Comparison of ENCODE assay signal across 20 cellular contexts in the genomic region with DNA sequence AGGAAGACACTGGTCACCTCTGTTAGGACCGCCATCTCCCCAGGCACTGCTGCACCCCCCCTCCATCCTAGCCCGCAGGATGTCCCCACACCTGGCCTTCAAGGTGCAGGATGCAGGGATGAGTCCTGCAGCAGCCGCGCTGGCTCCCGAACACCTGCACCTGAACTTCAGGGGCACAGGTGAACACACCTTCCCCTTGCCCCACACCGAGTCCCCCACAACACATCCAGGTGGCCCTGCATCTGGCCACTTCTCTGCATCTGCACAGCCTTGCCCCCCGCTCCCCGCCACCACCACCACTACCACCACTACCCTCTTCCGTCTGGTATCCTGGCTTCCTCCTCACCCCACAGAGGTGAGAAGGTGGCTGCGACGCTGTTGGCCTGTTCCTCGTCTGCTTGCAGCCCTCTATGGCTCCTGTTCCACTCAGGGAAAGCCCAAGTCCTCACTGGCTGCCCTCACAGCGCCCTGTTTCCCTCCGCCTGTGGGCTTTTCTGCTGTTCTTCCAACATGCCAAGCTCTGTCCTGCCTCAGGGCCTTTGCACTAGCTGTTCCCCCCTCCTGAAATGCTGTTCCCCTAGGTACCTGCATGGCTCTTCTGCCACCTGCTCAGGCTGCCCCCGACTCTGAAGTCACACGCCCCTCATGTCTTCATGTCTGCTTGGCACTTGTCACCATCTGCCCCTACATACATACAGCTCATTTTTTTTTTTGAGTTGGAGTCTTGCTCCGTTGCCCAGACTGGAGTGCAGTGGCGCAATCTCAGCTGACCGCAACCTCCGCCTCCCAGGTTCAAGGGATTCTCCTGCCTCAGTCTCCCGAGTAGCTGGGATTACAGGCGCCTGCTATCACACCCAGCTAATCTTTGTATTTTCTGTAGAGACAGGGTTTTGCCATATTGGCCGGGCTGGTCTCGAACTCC. TPM values are rescaled to one million over a fixed set of nuclear protein-coding genes. Genes with fewer than 3 reads are reported as not detected.
DNase-seq lines count a peak whose midpoint lies in the region; ATAC-seq and TF ChIP-seq lines count a peak whose summit lies in the region.
"Had no signal": no experiment of that assay in that cellular context is flagged by ENCODE, and none has a peak within 500 bp of the region (broad histone marks: within the 10 kb centered on the region; RNA-seq: fewer than 3 reads in every experiment).

No MANE protein-coding gene starts in this region.

- no peak for TF ChIP-seq CTCF in progenitor cell of endocrine pancreas (IDR thresholded peaks at IDR 0.05; ENCODE audit: unreplicated experiment)

- H3K27me3 Mint-ChIP-seq in T-helper 1 cell treated with Interleukin-12 subunit alpha and Interleukin-12 subunit beta and Interleukin-4 antibody, amounts not matched to agents 30 μg/mL and 1 μg/mL, for 36 hours (ENCODE audit: low read depth) = peaks cover 27% of the 10 kb centered on the region
- H3K27me3 Mint-ChIP-seq in T-helper 17 cell (peaks cover 18% of the 10 kb centered on the region), immature natural killer cell (ENCODE audit: low read depth in 3 of 3) (peaks cover 8 to 11% (median 11%) of the 10 kb centered on the region in 3 donors), progenitor cell of endocrine pancreas (peaks cover 4% of the 10 kb centered on the region)

- H3K36me3 Mint-ChIP-seq in T-helper 1 cell treated with Interleukin-12 subunit alpha and Interleukin-12 subunit beta and Interleukin-4 antibody, amounts not matched to agents 30 μg/mL and 1 μg/mL, for 36 hours (ENCODE audit: low read depth) = peaks cover 6% of the 10 kb centered on the region
- peaks cover 6% of the 10 kb centered on the region for H3K36me3 Mint-ChIP-seq in T-helper 17 cell (ENCODE audit: low read depth)
- peaks cover 0 to 14% (median 4%) of the 10 kb centered on the region in 3 donors for H3K36me3 Mint-ChIP-seq in immature natural killer cell
- peaks cover 4% of the 10 kb centered on the region for H3K36me3 Mint-ChIP-seq in progenitor cell of endocrine pancreas (ENCODE audit: insufficient read depth)

- peaks cover 2% of the 10 kb centered on the region for H3K4me1 Mint-ChIP-seq in T-helper 1 cell treated with Interleukin-12 subunit alpha and Interleukin-12 subunit beta and Interleukin-4 antibody, amounts not matched to agents 30 μg/mL and 1 μg/mL, for 36 hours (ENCODE audit: low read depth)
- peaks cover 8% of the 10 kb centered on the region for H3K4me1 Mint-ChIP-seq in T-helper 17 cell
- H3K4me1 Mint-ChIP-seq in immature natural killer cell = peaks cover 8 to 12% of the 10 kb centered on the region in 2 donors
- peaks cover 10% of the 10 kb centered on the region for H3K4me1 Mint-ChIP-seq in progenitor cell of endocrine pancreas (ENCODE audit: low read depth)

- peak overlapping the region; percentile 9 for H3K4me3 Mint-ChIP-seq in T-helper 1 cell treated with Interleukin-12 subunit alpha and Interleukin-12 subunit beta and Interleukin-4 antibody, amounts not matched to agents 30 μg/mL and 1 μg/mL, for 36 hours
- H3K4me3 Mint-ChIP-seq in T-helper 17 cell (peak overlapping the region; percentile 89), immature natural killer cell (peak overlapping the region; percentile 43 to 71 (median 56)), progenitor cell of endocrine pancreas (ENCODE audit: low read depth) (peak overlapping the region; percentile 85)

- ATAC-seq in T-helper 17 cell (peak; percentile 22), HG03135 (IDR thresholded peaks at IDR 0.05; ENCODE audit: unreplicated experiment) (no peak), GM18858 (IDR thresholded peaks at IDR 0.05; ENCODE audit: unreplicated experiment) (no peak)

- DNase-seq in T-helper 1 cell (no peak), T-helper 17 cell (no peak), immature natural killer cell (no peak), progenitor cell of endocrine pancreas (ENCODE audit: low spot score, unreplicated experiment) (no peak)
- DNase-seq in stimulated activated naive CD4-positive, alpha-beta T cell (lab: John Stamatoyannopoulos, UW) = no peak
- DNase-seq: activated CD4-positive, alpha-beta T cell treated with anti-CD3 and anti-CD28 coated beads, Interleukin-2, amount 50 U/mL, for 4 hours; activated T-cell treated with anti-CD3 and anti-CD28 coated beads, Interleukin-2, amount 50 U/mL, for 1 hour; DND-41; effector memory CD4-positive, alpha-beta T cell; Karpas-422; NCI-H1092 treated with DMSO at 0.1 percent for 48 hours; NCI-H2107; NCI-H524 treated with DMSO at 0.1 percent for 48 hours; stimulated activated CD4-positive, alpha-beta T cell treated with anti-CD3 and anti-CD28 coated beads, Interleukin-4, amount 100 ng/mL, for 24 hours had no signal

- H3K9me3 ChIP-seq in T-helper 17 cell (ENCODE audit: control insufficient read depth, low read length, poor library complexity, severe bottlenecking) = no peaks in the 10 kb centered on the region
- H3K9me3 ChIP-seq: BLaER1 treated with 17β-estradiol and CSF1 and Interleukin-3, amounts not matched to agents 10 nM and 100 nM; pancreas; thyroid gland had no signal

- no peaks in the 10 kb centered on the region for H3K9me3 Mint-ChIP-seq in T-helper 1 cell treated with Interleukin-12 subunit alpha and Interleukin-12 subunit beta and Interleukin-4 antibody, amounts not matched to agents 30 μg/mL and 1 μg/mL, for 36 hours
- H3K9me3 Mint-ChIP-seq in immature natural killer cell (no peaks in the 10 kb centered on the region), progenitor cell of endocrine pancreas (ENCODE audit: low read depth) (no peaks in the 10 kb centered on the region)

- H3K27ac Mint-ChIP-seq in T-helper 1 cell treated with Interleukin-12 subunit alpha and Interleukin-12 subunit beta and Interleukin-4 antibody, amounts not matched to agents 30 μg/mL and 1 μg/mL, for 36 hours = no peak overlapping the region
- H3K27ac Mint-ChIP-seq in T-helper 17 cell (no peak overlapping the region), immature natural killer cell (no peak overlapping the region), progenitor cell of endocrine pancreas (no peak overlapping the region)

RNA-seq across cellular contexts. Expression of a gene that starts 1.4 kb away (rescaled TPM):
- total RNA-seq in T-helper 17 cell (not detected), progenitor cell of endocrine pancreas (20.1 and 20.9 TPM in 2 replicates)
- polyA plus RNA-seq in immature natural killer cell = not detected

RNA-seq across cellular contexts. Expression of a gene that starts 21.8 kb away (rescaled TPM):
- 100 to 1,000 TPM; 166 to 185 TPM for total RNA-seq in T-helper 17 cell
- polyA plus RNA-seq in immature natural killer cell = 100 to 1,000 TPM; 378 to 407 (median 401) TPM
- total RNA-seq in progenitor cell of endocrine pancreas = 189 and 192 TPM in 2 replicates

RNA-seq across cellular contexts. Expression of a gene that starts 22.1 kb away (rescaled TPM):
- total RNA-seq in T-helper 17 cell = 10 to 100 TPM; 45.2 to 49.1 TPM
- 10 to 100 TPM; 33.1 to 54.2 (median 48.9) TPM for polyA plus RNA-seq in immature natural killer cell
- total RNA-seq in progenitor cell of endocrine pancreas = 44.4 and 44.7 TPM in 2 replicates

RNA-seq across cellular contexts. Expression of a gene that starts 43.6 kb away (rescaled TPM):
- total RNA-seq in T-helper 17 cell (1 to 10 TPM; 3.3 to 4.7 TPM), progenitor cell of endocrine pancreas (64.5 and 69.4 TPM in 2 replicates)
- under 1 TPM in 1 of 3 donors, not detected in 2; 0.47 TPM for polyA plus RNA-seq in immature natural killer cell

Comparison
In these comparisons a context has a peak if more than half of its experiments do, and no peak if none do; other contexts are left out.
1. H3K4me3 Mint-ChIP-seq: peak in every context shown above with its lines; median percentile 89 in T-helper 17 cell; 85 in progenitor cell of endocrine pancreas; 56 in immature natural killer cell; 9 in T-helper 1 cell treated with Interleukin-12 subunit alpha and Interleukin-12 subunit beta and Interleukin-4 antibody, amounts not matched to agents 30 μg/mL and 1 μg/mL, for 36 hours.
2. RNA of a gene that starts 1.4 kb away (total RNA-seq): 20.1 to 20.9 TPM in progenitor cell of endocrine pancreas; not detected in T-helper 17 cell; every median in the first group is over 10 times any median in the second.